In the genomic region with DNA sequence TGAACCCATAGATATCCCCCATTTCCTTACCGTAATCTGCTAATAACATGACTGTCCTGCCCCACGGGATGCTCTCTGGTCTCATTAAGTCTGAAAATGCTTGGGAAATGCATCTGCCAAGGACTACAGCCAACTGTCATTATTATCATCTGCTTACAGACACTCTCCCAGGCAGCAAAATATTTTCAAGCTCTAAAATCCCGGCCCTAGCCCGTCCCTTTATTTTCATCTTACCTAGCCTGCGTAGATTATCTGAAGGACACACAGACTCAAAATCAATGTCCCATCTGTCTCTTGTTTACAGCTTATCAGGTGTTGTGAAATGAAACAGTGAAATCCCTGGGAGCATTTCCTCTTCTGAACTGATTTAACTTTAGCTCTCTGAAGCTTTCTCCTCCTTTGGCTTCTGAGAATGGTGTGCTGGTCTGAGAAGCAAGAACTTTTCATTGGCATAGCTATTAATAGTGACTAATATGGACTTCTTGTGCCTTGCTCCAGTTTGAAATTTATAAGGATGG, we compare ENCODE assay signal across 14 cellular contexts.
DNase-seq lines count a peak whose midpoint lies in the region; ATAC-seq and TF ChIP-seq lines count a peak whose summit lies in the region.
"Had no signal": no experiment of that assay in that cellular context is flagged by ENCODE, and none has a peak within 500 bp of the region (broad histone marks: within the 10 kb centered on the region; RNA-seq: fewer than 3 reads in every experiment).

No MANE protein-coding gene starts in this region.

- H3K9ac ChIP-seq in liver (ENCODE audit: low read depth in 1 of 2, low read length in 2 of 2) (no peak overlapping the region), subcutaneous abdominal adipose tissue (ENCODE audit: low read length in 5 of 5) (no peak overlapping the region)

- intact Hi-C loops in dorsolateral prefrontal cortex (cut with DNase I) = loop anchor here in 1 of 2 donors (5.0 to 10.0 kb wide), 2 partner anchors 162 to 274 kb away; a partner anchor contains a TSS

- no peak overlapping the region for H3K27ac Mint-ChIP-seq in nephron progenitor cell
- H3K27ac Mint-ChIP-seq: immature natural killer cell had no signal

- peak; percentile 35 for DNase-seq in HuH-7 (ENCODE audit: low spot score)
- DNase-seq in dorsolateral prefrontal cortex = no peak
- no peak for DNase-seq in NCI-H187 treated with DMSO at 0.1 percent for 48 hours (lab: John Stamatoyannopoulos, UW)
- no peak for DNase-seq in nephron progenitor cell
- no peak for DNase-seq in NCI-H774 (lab: John Stamatoyannopoulos, UW)
- DNase-seq: COR-L47; immature natural killer cell; NCI-H2107; stimulated activated CD4-positive, alpha-beta T cell treated with anti-CD3 and anti-CD28 coated beads, Interleukin-4, amount 100 ng/mL, for 1 hour; stimulated activated naive CD4-positive, alpha-beta T cell treated with Interleukin-2 at 50 U/mL for 16 hours had no signal

- no peaks in the 10 kb centered on the region for H3K36me3 ChIP-seq in liver (ENCODE audit: control insufficient read depth in 4 of 4, insufficient read depth in 3 of 4, low read depth in 1 of 4, low read length in 3 of 4)
- no peaks in the 10 kb centered on the region for H3K36me3 ChIP-seq in subcutaneous abdominal adipose tissue (ENCODE audit: control insufficient read depth in 5 of 5, insufficient read depth in 5 of 5, low read length in 5 of 5)

- H3K9me3 Mint-ChIP-seq in nephron progenitor cell = no peaks in the 10 kb centered on the region

- peak in 1 of 2 donors; percentile 15 for TF ChIP-seq RAD21 in liver (IDR thresholded peaks at IDR 0.05)

- ATAC-seq in GM19452 (IDR thresholded peaks at IDR 0.05; ENCODE audit: unreplicated experiment) = no peak
- ATAC-seq: GM12878 had no signal

- 37% methylated on average over 5 of the region's 5 CpGs for WGBS in liver

- peaks cover 19% of the 10 kb centered on the region for H3K4me1 Mint-ChIP-seq in nephron progenitor cell
- H3K4me1 Mint-ChIP-seq: immature natural killer cell had no signal

- no peaks in the 10 kb centered on the region for H3K36me3 Mint-ChIP-seq in nephron progenitor cell (ENCODE audit: low read depth)
- H3K36me3 Mint-ChIP-seq: immature natural killer cell had no signal

- H3K27me3 ChIP-seq in dorsolateral prefrontal cortex (no peaks in the 10 kb centered on the region), liver (ENCODE audit: control insufficient read depth in 4 of 4, insufficient read depth in 4 of 4, low read length in 3 of 4) (peaks cover 0 to 9% (median 0%) of the 10 kb centered on the region in 4 donors), subcutaneous abdominal adipose tissue (ENCODE audit: control insufficient read depth in 5 of 5, insufficient read depth in 4 of 5, low read length in 5 of 5) (peaks cover 0 to 6% (median 0%) of the 10 kb centered on the region in 5 donors)

- H3K4me3 Mint-ChIP-seq in nephron progenitor cell = no peak overlapping the region
- H3K4me3 Mint-ChIP-seq: immature natural killer cell had no signal

- no peak for TF ChIP-seq CTCF in dorsolateral prefrontal cortex (IDR thresholded peaks at IDR 0.05 in 54 of 56, conservative IDR thresholded peaks at IDR 0.05 in 2 of 56; ENCODE audit: low read depth in 1 of 56, partially characterized antibody in 56 of 56)
- no peak for TF ChIP-seq CTCF in liver (IDR thresholded peaks at IDR 0.05; ENCODE audit: low read depth, low read length, missing input control)
- TF ChIP-seq CTCF in nephron progenitor cell (IDR thresholded peaks at IDR 0.05) = no peak

- H3K9me3 ChIP-seq in liver (ENCODE audit: control insufficient read depth in 4 of 4, low read length in 3 of 4) (no peaks in the 10 kb centered on the region), subcutaneous abdominal adipose tissue (ENCODE audit: control insufficient read depth in 5 of 5, low read length in 5 of 5) (no peaks in the 10 kb centered on the region)

- H3K27ac ChIP-seq in dorsolateral prefrontal cortex (peak overlapping the region in 51 of 59 donors; percentile 1 to 83 (median 55)), liver (ENCODE audit: low read depth in 1 of 2, low read length in 2 of 2) (peak overlapping the region; percentile 3 to 29), subcutaneous abdominal adipose tissue (ENCODE audit: low read depth, low read length) (peak overlapping the region; percentile 18)

- H3K4me1 ChIP-seq in liver (ENCODE audit: control insufficient read depth in 4 of 4, insufficient read depth in 4 of 4, low read length in 3 of 4) = no peaks in the 10 kb centered on the region
- H3K4me1 ChIP-seq in subcutaneous abdominal adipose tissue (ENCODE audit: control insufficient read depth in 5 of 5, insufficient read depth in 5 of 5, low read length in 5 of 5) = peaks cover 0 to 12% (median 8%) of the 10 kb centered on the region in 5 donors

- H3K4me3 ChIP-seq in dorsolateral prefrontal cortex = no peak overlapping the region
- no peak overlapping the region for H3K4me3 ChIP-seq in liver (ENCODE audit: low read depth in 1 of 3, low read length in 3 of 3)
- H3K4me3 ChIP-seq in subcutaneous abdominal adipose tissue (ENCODE audit: low read depth in 1 of 5, low read length in 5 of 5) = no peak overlapping the region
- H3K4me3 ChIP-seq: GM12878 had no signal

- H3K27me3 Mint-ChIP-seq in nephron progenitor cell (ENCODE audit: low read depth, poor library complexity) = peaks cover 3% of the 10 kb centered on the region

TF ChIP-seq in liver, 16 proteins besides CTCF, POLR2A, EP300 and RAD21:
- TF ChIP-seq EGR1 (IDR thresholded peaks at IDR 0.05; ENCODE audit: low read depth in 2 of 2) = no peak
- TF ChIP-seq HNF4A (conservative IDR thresholded peaks at IDR 0.05) = no peak
- no peak for TF ChIP-seq FOXA2 (IDR thresholded peaks at IDR 0.05)
- TF ChIP-seq, protein P1, sequence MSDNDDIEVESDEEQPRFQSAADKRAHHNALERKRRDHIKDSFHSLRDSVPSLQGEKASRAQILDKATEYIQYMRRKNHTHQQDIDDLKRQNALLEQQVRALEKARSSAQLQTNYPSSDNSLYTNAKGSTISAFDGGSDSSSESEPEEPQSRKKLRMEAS (IDR thresholded peaks at IDR 0.05) = no peak
- no peak for TF ChIP-seq JUND (IDR thresholded peaks at IDR 0.05)
- no peak for TF ChIP-seq TAF1 (conservative IDR thresholded peaks at IDR 0.05)
